Comparison of ENCODE assay signal across 24 cellular contexts in genomic region chr4:31482691-31483090, GRCh38.
"Had no signal": no experiment of that assay in that cellular context is flagged by ENCODE, and none has a peak within 500 bp of the region (broad histone marks: within the 10 kb centered on the region; RNA-seq: fewer than 3 reads in every experiment).

No MANE protein-coding gene starts in this region.

- H3K27ac ChIP-seq: brain microvascular endothelial cell, coronary artery, dorsolateral prefrontal cortex, heart right ventricle, WERI-Rb-1 had no signal

- H3K27me3 ChIP-seq: brain microvascular endothelial cell, dorsolateral prefrontal cortex, heart right ventricle had no signal

- H3K36me3 ChIP-seq: brain microvascular endothelial cell, heart right ventricle, WERI-Rb-1 had no signal

- DNase-seq: activated B cell treated with CpG ODN at 0.5 μM for 24 hours; activated CD4-positive, alpha-beta T cell treated with anti-CD3 and anti-CD28 coated beads for 48 hours; activated CD4-positive, alpha-beta T cell treated with anti-CD3 and anti-CD28 coated beads, Interleukin-2, amount 50 U/mL, for 1 hour; activated CD4-positive, alpha-beta T cell treated with anti-CD3 and anti-CD28 coated beads, Interleukin-2, amount 50 U/mL, for 48 hours; activated CD8-positive, alpha-beta memory T cell treated with anti-CD3 and anti-CD28 coated beads for 24 hours; activated CD8-positive, alpha-beta T cell treated with anti-CD3 and anti-CD28 coated beads for 36 hours; activated effector memory CD4-positive, alpha-beta T cell treated with Interleukin-2 at 50 U/mL for 16 hours; activated gamma-delta T cell treated with Interleukin-2 at 50 U/mL for 16 hours; activated naive CD4-positive, alpha-beta T cell treated with anti-CD3 and anti-CD28 coated beads, Interleukin-2, amount 50 U/mL, for 16 hours; activated naive CD4-positive, alpha-beta T cell treated with Interleukin-2 at 50 U/mL for 16 hours; activated T-cell treated with anti-CD3 and anti-CD28 coated beads, Interleukin-2, amount 50 U/mL, for 4 hours; amniotic stem cell; anterior cingulate cortex; brain microvascular endothelial cell; dorsolateral prefrontal cortex; effector memory CD4-positive, alpha-beta T cell; endodermal cell; foreskin fibroblast; glutamatergic neuron; heart right ventricle; T-helper 17 cell; T1000; WERI-Rb-1 had no signal

- H3K4me3 ChIP-seq: coronary artery, dorsolateral prefrontal cortex, heart right ventricle had no signal

- H3K4me1 ChIP-seq: heart right ventricle had no signal
